ENCODE assay signal across 1 cellular context in the genomic region with DNA sequence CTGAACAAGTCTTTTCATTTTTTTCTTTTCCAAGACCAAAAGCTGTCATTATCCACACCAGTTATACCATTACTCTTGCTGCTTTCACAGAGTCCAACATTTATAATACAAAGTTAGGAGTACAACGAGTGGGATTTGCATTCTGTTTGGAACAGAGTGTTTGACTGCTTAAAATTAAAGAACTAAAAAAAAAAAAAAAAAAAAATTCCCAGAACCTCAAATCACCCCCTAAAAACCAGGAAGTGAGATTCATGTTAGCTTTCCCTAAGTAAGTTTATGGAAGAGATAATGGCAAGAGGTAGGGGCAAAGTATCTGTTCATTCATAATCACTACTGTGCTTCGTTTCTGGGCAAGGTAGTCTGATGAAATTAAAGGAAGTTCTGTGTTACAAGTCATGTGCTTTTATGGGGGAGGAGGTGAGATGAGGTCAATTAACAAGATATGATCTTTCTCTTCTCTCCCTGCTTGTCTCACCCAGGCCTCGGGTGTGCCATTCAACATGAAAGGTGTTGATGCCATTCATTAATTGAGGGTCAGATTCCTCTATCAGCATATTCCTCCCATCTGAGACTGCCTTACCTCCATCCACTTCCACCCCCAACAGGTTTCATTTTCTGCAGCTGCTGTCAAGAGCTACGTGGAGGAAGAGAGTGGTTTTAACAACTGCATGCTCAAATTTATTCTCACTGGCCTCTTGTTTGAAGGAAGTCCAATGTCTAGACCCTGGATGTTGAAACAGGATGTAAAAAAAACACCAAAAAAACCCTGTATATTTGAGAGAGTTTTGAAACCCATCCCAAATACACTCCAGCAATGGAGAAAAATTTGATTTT.
A peak's percentile ranks its signal among the peaks of the same experiment; 100 is the strongest.
TF ChIP-seq lines count a peak whose summit lies in the region.

No MANE protein-coding gene starts in this region.

TF ChIP-seq in GM12878, 131 proteins besides CTCF, POLR2A, EP300 and RAD21 (continued from another document):
- TF ChIP-seq, protein P1, sequence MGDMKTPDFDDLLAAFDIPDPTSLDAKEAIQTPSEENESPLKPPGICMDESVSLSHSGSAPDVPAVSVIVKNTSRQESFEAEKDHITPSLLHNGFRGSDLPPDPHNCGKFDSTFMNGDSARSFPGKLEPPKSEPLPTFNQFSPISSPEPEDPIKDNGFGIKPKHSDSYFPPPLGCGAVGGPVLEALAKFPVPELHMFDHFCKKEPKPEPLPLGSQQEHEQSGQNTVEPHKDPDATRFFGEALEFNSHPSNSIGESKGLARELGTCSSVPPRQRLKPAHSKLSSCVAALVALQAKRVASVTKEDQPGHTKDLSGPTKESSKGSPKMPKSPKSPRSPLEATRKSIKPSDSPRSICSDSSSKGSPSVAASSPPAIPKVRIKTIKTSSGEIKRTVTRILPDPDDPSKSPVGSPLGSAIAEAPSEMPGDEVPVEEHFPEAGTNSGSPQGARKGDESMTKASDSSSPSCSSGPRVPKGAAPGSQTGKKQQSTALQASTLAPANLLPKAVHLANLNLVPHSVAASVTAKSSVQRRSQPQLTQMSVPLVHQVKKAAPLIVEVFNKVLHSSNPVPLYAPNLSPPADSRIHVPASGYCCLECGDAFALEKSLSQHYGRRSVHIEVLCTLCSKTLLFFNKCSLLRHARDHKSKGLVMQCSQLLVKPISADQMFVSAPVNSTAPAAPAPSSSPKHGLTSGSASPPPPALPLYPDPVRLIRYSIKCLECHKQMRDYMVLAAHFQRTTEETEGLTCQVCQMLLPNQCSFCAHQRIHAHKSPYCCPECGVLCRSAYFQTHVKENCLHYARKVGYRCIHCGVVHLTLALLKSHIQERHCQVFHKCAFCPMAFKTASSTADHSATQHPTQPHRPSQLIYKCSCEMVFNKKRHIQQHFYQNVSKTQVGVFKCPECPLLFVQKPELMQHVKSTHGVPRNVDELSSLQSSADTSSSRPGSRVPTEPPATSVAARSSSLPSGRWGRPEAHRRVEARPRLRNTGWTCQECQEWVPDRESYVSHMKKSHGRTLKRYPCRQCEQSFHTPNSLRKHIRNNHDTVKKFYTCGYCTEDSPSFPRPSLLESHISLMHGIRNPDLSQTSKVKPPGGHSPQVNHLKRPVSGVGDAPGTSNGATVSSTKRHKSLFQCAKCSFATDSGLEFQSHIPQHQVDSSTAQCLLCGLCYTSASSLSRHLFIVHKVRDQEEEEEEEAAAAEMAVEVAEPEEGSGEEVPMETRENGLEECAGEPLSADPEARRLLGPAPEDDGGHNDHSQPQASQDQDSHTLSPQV (IDR thresholded peaks at IDR 0.05): 0 out of 2 replicates have a peak, but pooled peaks have one; percentile 70
- TF ChIP-seq ETV6 (conservative IDR thresholded peaks at IDR 0.05 in 1 of 2, IDR thresholded peaks at IDR 0.05 in 1 of 2; ENCODE audit: borderline replicate concordance in 1 of 2, low read depth in 1 of 2) (peak in 1 of 2 experiments; percentile 76; a peak in 1 of 4 replicates), MEF2B (IDR thresholded peaks at IDR 0.05; ENCODE audit: partially characterized antibody, poor library complexity, severe bottlenecking) (peak; percentile 27), ATF7 (IDR thresholded peaks at IDR 0.05; ENCODE audit: low read depth) (peak; percentile 91), TARDBP (IDR thresholded peaks at IDR 0.05; ENCODE audit: borderline replicate concordance) (peak; percentile 14; the same call in 1 of the 2 replicates), FOXM1 (IDR thresholded peaks at IDR 0.05; ENCODE audit: low read depth, low read length) (peak; percentile 18; the same call in 1 of the 2 replicates), IKZF2 (IDR thresholded peaks at IDR 0.05) (peak; percentile 85 to 90), CBX5 (IDR thresholded peaks at IDR 0.05; ENCODE audit: low read depth) (0 out of 2 replicates have a peak, but pooled peaks have one; percentile 31), HDAC2 (IDR thresholded peaks at IDR 0.05) (no peak), JUND (IDR thresholded peaks at IDR 0.05; ENCODE audit: low read depth, low read length) (no peak), RFX5 (IDR thresholded peaks at IDR 0.05; ENCODE audit: low read depth, low read length) (no peak), NFIC (IDR thresholded peaks at IDR 0.05; ENCODE audit: low read depth, low read length) (peak; percentile 76; the same call in 1 of the 2 replicates), BCL11A (IDR thresholded peaks at IDR 0.05; ENCODE audit: low read depth, low read length) (peak; percentile 20; the same call in 1 of the 2 replicates), SMAD1 (IDR thresholded peaks at IDR 0.05; ENCODE audit: low read depth, partially characterized antibody) (peak; percentile 21), RB1 (IDR thresholded peaks at IDR 0.05; ENCODE audit: borderline replicate concordance) (no peak), RUNX3 (IDR thresholded peaks at IDR 0.05; ENCODE audit: low read length) (peak; percentile 77), ZNF384 (IDR thresholded peaks at IDR 0.05; ENCODE audit: borderline replicate concordance, low read depth, low read length) (peak; percentile 50), EED (IDR thresholded peaks at IDR 0.05; ENCODE audit: low read depth) (peak; percentile 67), MTA2 (IDR thresholded peaks at IDR 0.05; ENCODE audit: low read depth) (peak; percentile 93), MXI1 (IDR thresholded peaks at IDR 0.05; ENCODE audit: low read depth, low read length) (peak; percentile 75), DPF2 (IDR thresholded peaks at IDR 0.05) (peak; percentile 95), HDGF (IDR thresholded peaks at IDR 0.05) (0 out of 2 replicates have a peak, but pooled peaks have one; percentile 32), CREB1 (IDR thresholded peaks at IDR 0.05; ENCODE audit: low read depth) (0 out of 2 replicates have a peak, but pooled peaks have one; percentile 25), TCF3 (IDR thresholded peaks at IDR 0.05; ENCODE audit: borderline replicate concordance, insufficient read depth, low read depth, low read length) (peak; percentile 20; the same call in 1 of the 2 replicates), PAX8 (IDR thresholded peaks at IDR 0.05) (0 out of 2 replicates have a peak, but pooled peaks have one; percentile 22), CREM (IDR thresholded peaks at IDR 0.05; ENCODE audit: low read depth) (peak; percentile 41), ESRRA (IDR thresholded peaks at IDR 0.05; ENCODE audit: low read length) (no peak), ZSCAN29 (IDR thresholded peaks at IDR 0.05) (0 out of 2 replicates have a peak, but pooled peaks have one; percentile 30), KAT2A (conservative IDR thresholded peaks at IDR 0.05; ENCODE audit: control insufficient read depth, low read depth, low read length) (no peak), YBX1 (IDR thresholded peaks at IDR 0.05) (no peak), WRNIP1 (IDR thresholded peaks at IDR 0.05; ENCODE audit: borderline replicate concordance, low read depth, low read length) (peak; percentile 72; the same call in 1 of the 2 replicates), IKZF1 (conservative IDR thresholded peaks at IDR 0.05) (peak; percentile 90), BHLHE40 (IDR thresholded peaks at IDR 0.05; ENCODE audit: borderline replicate concordance in 1 of 2, low read depth in 2 of 2, low read length in 1 of 2) (peak; percentile 50 to 78; a peak in 3 of 4 replicates), RAD51 (IDR thresholded peaks at IDR 0.05) (peak; percentile 86), NR2F1 (conservative IDR thresholded peaks at IDR 0.05) (peak; percentile 89), YY1 (IDR thresholded peaks at IDR 0.05; ENCODE audit: low read depth, low read length) (0 out of 2 replicates have a peak, but pooled peaks have one; percentile 33), NBN (IDR thresholded peaks at IDR 0.05) (peak; percentile 88)
- TF ChIP-seq, protein P2, sequence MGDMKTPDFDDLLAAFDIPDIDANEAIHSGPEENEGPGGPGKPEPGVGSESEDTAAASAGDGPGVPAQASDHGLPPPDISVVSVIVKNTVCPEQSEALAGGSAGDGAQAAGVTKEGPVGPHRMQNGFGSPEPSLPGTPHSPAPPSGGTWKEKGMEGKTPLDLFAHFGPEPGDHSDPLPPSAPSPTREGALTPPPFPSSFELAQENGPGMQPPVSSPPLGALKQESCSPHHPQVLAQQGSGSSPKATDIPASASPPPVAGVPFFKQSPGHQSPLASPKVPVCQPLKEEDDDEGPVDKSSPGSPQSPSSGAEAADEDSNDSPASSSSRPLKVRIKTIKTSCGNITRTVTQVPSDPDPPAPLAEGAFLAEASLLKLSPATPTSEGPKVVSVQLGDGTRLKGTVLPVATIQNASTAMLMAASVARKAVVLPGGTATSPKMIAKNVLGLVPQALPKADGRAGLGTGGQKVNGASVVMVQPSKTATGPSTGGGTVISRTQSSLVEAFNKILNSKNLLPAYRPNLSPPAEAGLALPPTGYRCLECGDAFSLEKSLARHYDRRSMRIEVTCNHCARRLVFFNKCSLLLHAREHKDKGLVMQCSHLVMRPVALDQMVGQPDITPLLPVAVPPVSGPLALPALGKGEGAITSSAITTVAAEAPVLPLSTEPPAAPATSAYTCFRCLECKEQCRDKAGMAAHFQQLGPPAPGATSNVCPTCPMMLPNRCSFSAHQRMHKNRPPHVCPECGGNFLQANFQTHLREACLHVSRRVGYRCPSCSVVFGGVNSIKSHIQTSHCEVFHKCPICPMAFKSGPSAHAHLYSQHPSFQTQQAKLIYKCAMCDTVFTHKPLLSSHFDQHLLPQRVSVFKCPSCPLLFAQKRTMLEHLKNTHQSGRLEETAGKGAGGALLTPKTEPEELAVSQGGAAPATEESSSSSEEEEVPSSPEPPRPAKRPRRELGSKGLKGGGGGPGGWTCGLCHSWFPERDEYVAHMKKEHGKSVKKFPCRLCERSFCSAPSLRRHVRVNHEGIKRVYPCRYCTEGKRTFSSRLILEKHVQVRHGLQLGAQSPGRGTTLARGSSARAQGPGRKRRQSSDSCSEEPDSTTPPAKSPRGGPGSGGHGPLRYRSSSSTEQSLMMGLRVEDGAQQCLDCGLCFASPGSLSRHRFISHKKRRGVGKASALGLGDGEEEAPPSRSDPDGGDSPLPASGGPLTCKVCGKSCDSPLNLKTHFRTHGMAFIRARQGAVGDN (IDR thresholded peaks at IDR 0.05): peak; percentile 97
- TF ChIP-seq, protein P3, sequence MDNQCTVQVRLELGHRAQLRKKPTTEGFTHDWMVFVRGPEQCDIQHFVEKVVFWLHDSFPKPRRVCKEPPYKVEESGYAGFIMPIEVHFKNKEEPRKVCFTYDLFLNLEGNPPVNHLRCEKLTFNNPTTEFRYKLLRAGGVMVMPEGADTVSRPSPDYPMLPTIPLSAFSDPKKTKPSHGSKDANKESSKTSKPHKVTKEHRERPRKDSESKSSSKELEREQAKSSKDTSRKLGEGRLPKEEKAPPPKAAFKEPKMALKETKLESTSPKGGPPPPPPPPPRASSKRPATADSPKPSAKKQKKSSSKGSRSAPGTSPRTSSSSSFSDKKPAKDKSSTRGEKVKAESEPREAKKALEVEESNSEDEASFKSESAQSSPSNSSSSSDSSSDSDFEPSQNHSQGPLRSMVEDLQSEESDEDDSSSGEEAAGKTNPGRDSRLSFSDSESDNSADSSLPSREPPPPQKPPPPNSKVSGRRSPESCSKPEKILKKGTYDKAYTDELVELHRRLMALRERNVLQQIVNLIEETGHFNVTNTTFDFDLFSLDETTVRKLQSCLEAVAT (IDR thresholded peaks at IDR 0.05): peak; percentile 65; the same call in 1 of the 2 replicates
- TF ChIP-seq, protein P4, sequence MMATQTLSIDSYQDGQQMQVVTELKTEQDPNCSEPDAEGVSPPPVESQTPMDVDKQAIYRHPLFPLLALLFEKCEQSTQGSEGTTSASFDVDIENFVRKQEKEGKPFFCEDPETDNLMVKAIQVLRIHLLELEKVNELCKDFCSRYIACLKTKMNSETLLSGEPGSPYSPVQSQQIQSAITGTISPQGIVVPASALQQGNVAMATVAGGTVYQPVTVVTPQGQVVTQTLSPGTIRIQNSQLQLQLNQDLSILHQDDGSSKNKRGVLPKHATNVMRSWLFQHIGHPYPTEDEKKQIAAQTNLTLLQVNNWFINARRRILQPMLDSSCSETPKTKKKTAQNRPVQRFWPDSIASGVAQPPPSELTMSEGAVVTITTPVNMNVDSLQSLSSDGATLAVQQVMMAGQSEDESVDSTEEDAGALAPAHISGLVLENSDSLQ (IDR thresholded peaks at IDR 0.05): peak; percentile 66; the same call in 1 of the 2 replicates
- TF ChIP-seq, protein P5, sequence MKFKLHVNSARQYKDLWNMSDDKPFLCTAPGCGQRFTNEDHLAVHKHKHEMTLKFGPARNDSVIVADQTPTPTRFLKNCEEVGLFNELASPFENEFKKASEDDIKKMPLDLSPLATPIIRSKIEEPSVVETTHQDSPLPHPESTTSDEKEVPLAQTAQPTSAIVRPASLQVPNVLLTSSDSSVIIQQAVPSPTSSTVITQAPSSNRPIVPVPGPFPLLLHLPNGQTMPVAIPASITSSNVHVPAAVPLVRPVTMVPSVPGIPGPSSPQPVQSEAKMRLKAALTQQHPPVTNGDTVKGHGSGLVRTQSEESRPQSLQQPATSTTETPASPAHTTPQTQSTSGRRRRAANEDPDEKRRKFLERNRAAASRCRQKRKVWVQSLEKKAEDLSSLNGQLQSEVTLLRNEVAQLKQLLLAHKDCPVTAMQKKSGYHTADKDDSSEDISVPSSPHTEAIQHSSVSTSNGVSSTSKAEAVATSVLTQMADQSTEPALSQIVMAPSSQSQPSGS (IDR thresholded peaks at IDR 0.05; ENCODE audit: low read length): 0 out of 2 replicates have a peak, but pooled peaks have one; percentile 24
- TF ChIP-seq, protein P6, sequence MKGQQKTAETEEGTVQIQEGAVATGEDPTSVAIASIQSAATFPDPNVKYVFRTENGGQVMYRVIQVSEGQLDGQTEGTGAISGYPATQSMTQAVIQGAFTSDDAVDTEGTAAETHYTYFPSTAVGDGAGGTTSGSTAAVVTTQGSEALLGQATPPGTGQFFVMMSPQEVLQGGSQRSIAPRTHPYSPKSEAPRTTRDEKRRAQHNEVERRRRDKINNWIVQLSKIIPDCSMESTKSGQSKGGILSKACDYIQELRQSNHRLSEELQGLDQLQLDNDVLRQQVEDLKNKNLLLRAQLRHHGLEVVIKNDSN (IDR thresholded peaks at IDR 0.05; ENCODE audit: borderline replicate concordance, extremely low read length, insufficient read depth, low read depth, low read length): no peak
- TF ChIP-seq, protein P7, sequence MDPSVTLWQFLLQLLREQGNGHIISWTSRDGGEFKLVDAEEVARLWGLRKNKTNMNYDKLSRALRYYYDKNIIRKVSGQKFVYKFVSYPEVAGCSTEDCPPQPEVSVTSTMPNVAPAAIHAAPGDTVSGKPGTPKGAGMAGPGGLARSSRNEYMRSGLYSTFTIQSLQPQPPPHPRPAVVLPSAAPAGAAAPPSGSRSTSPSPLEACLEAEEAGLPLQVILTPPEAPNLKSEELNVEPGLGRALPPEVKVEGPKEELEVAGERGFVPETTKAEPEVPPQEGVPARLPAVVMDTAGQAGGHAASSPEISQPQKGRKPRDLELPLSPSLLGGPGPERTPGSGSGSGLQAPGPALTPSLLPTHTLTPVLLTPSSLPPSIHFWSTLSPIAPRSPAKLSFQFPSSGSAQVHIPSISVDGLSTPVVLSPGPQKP (IDR thresholded peaks at IDR 0.05; ENCODE audit: low read depth, low read length): no peak
- TF ChIP-seq, protein P8, sequence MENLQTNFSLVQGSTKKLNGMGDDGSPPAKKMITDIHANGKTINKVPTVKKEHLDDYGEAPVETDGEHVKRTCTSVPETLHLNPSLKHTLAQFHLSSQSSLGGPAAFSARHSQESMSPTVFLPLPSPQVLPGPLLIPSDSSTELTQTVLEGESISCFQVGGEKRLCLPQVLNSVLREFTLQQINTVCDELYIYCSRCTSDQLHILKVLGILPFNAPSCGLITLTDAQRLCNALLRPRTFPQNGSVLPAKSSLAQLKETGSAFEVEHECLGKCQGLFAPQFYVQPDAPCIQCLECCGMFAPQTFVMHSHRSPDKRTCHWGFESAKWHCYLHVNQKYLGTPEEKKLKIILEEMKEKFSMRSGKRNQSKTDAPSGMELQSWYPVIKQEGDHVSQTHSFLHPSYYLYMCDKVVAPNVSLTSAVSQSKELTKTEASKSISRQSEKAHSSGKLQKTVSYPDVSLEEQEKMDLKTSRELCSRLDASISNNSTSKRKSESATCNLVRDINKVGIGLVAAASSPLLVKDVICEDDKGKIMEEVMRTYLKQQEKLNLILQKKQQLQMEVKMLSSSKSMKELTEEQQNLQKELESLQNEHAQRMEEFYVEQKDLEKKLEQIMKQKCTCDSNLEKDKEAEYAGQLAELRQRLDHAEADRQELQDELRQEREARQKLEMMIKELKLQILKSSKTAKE (IDR thresholded peaks at IDR 0.05; ENCODE audit: low read depth, poor library complexity, severe bottlenecking): peak; percentile 73
